In the genomic region with DNA sequence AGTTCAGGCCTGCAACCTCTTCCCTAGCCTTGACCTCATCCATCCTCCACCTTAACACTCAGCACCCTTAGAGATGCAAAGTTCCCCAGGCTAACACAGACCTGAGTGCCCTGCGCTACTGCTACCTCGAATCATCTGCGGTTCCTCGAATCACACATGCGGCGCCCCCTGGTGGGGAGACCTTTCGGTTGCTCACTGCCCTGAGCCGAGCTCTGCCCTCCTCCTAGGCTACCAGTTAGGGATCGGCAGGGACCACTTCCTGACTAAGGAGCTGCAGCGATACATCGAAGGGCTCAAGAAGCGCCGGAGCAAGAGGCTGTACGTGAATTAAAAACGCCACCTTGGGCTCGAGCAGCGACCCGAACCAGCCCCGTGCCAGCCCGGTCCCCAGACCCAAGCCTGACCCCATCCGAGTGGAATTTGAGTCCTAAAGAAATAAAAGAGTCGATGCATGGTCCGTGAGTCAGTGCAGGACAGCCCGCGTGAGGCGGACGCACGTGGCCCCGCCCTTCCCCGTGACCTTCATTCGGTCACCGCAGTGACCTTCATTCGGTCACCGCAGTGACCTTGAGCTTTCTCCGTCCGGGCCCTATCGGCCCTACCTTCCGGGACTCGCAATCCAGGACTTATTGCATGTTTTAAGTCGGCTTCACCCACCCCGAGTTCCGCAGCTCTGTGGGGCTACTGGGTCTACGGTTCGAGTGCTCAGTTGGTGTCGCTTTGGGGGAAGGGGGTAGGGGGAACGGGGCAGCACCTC, we compare ENCODE assay signal across 8 cellular contexts. TPM values are rescaled to one million over a fixed set of nuclear protein-coding genes. Genes with fewer than 3 reads are reported as not detected.
DNase-seq lines count a peak whose midpoint lies in the region; ATAC-seq and TF ChIP-seq lines count a peak whose summit lies in the region.

No MANE protein-coding gene starts in this region.

- H3K27ac ChIP-seq in heart left ventricle (peak overlapping the region; percentile 90 to 98 (median 97)), upper lobe of left lung (peak overlapping the region; percentile 91 to 97 (median 94))

- peak; percentile 96 for TF ChIP-seq CTCF in GM12873 (IDR thresholded peaks at IDR 0.05; ENCODE audit: insufficient read depth, low read depth, low read length, missing control alignments)
- peak; percentile 81 to 94 (median 89) for TF ChIP-seq CTCF in heart left ventricle (IDR thresholded peaks at IDR 0.05)
- peak; percentile 80 to 95 (median 92) for TF ChIP-seq CTCF in upper lobe of left lung (IDR thresholded peaks at IDR 0.05)

- peaks cover 26% of the 10 kb centered on the region for H3K4me1 ChIP-seq in adipocyte (ENCODE audit: control insufficient read depth, insufficient read depth, low read length)
- H3K4me1 ChIP-seq in heart left ventricle: peaks cover 2 to 47% (median 33%) of the 10 kb centered on the region in 12 donors
- peaks cover 30 to 47% (median 43%) of the 10 kb centered on the region in 4 donors for H3K4me1 ChIP-seq in upper lobe of left lung

- H3K36me3 ChIP-seq in adipocyte (ENCODE audit: control insufficient read depth, insufficient read depth, low read length, severe bottlenecking): no peaks in the 10 kb centered on the region
- H3K36me3 ChIP-seq in heart left ventricle: peaks cover 0 to 11% (median 7%) of the 10 kb centered on the region in 9 donors
- H3K36me3 ChIP-seq in upper lobe of left lung: peaks cover 0 to 9% (median 0%) of the 10 kb centered on the region in 4 donors

- DNase-seq in NCI-H1417 treated with DMSO at 0.1 percent for 48 hours (lab: John Stamatoyannopoulos, UW) (peak; percentile 64), SW480 (ENCODE audit: low spot score) (peak; percentile 93), adipocyte (ENCODE audit: low read depth) (peak; percentile 96), heart left ventricle (peak; percentile 91 to 96 (median 94)), posterior cingulate gyrus (peak; percentile 84 to 99 (median 94)), upper lobe of left lung (peak; percentile 91 to 97)

- intact Hi-C loops in heart left ventricle (cut with DNase I): loop anchor here in 9 of 10 donors (1.0 to 10.0 kb wide), 12 partner anchors 19 to 330 kb away; a partner anchor contains a TSS
- intact Hi-C loops in posterior cingulate gyrus (cut with DNase I): loop anchor here (1.0 to 5.0 kb wide), 2 partner anchors 19 to 52 kb away; a partner anchor contains a TSS

- H3K9me3 ChIP-seq in adipocyte (ENCODE audit: control insufficient read depth, low read length) (no peaks in the 10 kb centered on the region), heart left ventricle (no peaks in the 10 kb centered on the region), upper lobe of left lung (no peaks in the 10 kb centered on the region)

- TF ChIP-seq POLR2A in heart left ventricle (IDR thresholded peaks at IDR 0.05): no peak
- TF ChIP-seq POLR2A in upper lobe of left lung (IDR thresholded peaks at IDR 0.05): no peak

- peak overlapping the region; percentile 84 for H3K9ac ChIP-seq in adipocyte (ENCODE audit: low read length)

- ATAC-seq in HG02678 (IDR thresholded peaks at IDR 0.05; ENCODE audit: unreplicated experiment): peak; percentile 33
- peak; percentile 38 to 67 (median 54) for ATAC-seq in heart left ventricle
- peak; percentile 73 to 82 for ATAC-seq in upper lobe of left lung (ENCODE audit: low FRiP score in 2 of 2)

- no peak for TF ChIP-seq EP300 in upper lobe of left lung (IDR thresholded peaks at IDR 0.05)

- WGBS in heart left ventricle, 4 donors: 0 to 1% (median 1%) methylated on average over 37 to 46 of the region's 46 CpGs
- WGBS in upper lobe of left lung, 2 donors: 0 to 1% methylated on average over 27 to 46 of the region's 46 CpGs

- H3K27me3 ChIP-seq in adipocyte (replicated peaks; ENCODE audit: control insufficient read depth, insufficient read depth, low read length) (peaks cover 9% of the 10 kb centered on the region), heart left ventricle (peaks cover 0 to 17% (median 6%) of the 10 kb centered on the region in 9 donors), upper lobe of left lung (peaks cover 0 to 14% (median 9%) of the 10 kb centered on the region in 4 donors)

- H3K4me3 ChIP-seq in adipocyte (ENCODE audit: low read length): peak overlapping the region; percentile 86
- peak overlapping the region; percentile 23 to 93 (median 76) for H3K4me3 ChIP-seq in heart left ventricle
- peak overlapping the region; percentile 46 to 96 (median 87) for H3K4me3 ChIP-seq in upper lobe of left lung

RNA-seq across cellular contexts. Expression of a gene that starts 0.8 kb away (rescaled TPM):
- total RNA-seq in heart left ventricle (100 to 1,000 TPM in 8 of 9 donors, 10 to 100 TPM in 1; 94.0 to 291 (median 145) TPM), upper lobe of left lung (100 to 1,000 TPM in 1 of 6 donors, 10 to 100 TPM in 5; 42.7 to 109 (median 80.6) TPM)
- polyA plus RNA-seq in heart left ventricle: 100 to 1,000 TPM; 217 to 260 TPM

RNA-seq across cellular contexts. Expression of a gene that starts 4.3 kb away (rescaled TPM):
- total RNA-seq in heart left ventricle: not detected
- polyA plus RNA-seq in heart left ventricle: not detected
- 10 to 100 TPM in 1 of 6 donors, 1 to 10 TPM in 1, under 1 TPM in 2, not detected in 2; 0.51 to 62.9 (median 2.5) TPM for total RNA-seq in upper lobe of left lung

RNA-seq across cellular contexts. Expression of a gene that starts 12.9 kb away (rescaled TPM):
- total RNA-seq in heart left ventricle: 100 to 1,000 TPM in 4 of 9 donors, 10 to 100 TPM in 5; 80.0 to 169 (median 95.6) TPM
- 100 to 1,000 TPM; 172 to 186 TPM for polyA plus RNA-seq in heart left ventricle
- total RNA-seq in upper lobe of left lung: 100 to 1,000 TPM; 110 to 215 (median 170) TPM

RNA-seq across cellular contexts. Expression of a gene that starts 13.4 kb away (rescaled TPM):
- total RNA-seq in heart left ventricle: not detected
- polyA plus RNA-seq in heart left ventricle: not detected
- total RNA-seq in upper lobe of left lung: under 1 TPM in 3 of 6 donors, not detected in 3; 0.17 to 0.55 (median 0.26) TPM

RNA-seq across cellular contexts. Expression of a gene that starts 13.4 kb away (rescaled TPM):
- total RNA-seq in heart left ventricle (100 to 1,000 TPM; 220 to 561 (median 290) TPM), upper lobe of left lung (100 to 1,000 TPM; 146 to 493 (median 309) TPM)
- 100 to 1,000 TPM; 385 to 882 TPM for polyA plus RNA-seq in heart left ventricle

Comparison
In these comparisons a context has a peak if more than half of its experiments do, and no peak if none do; other contexts are left out.
1. Peak in every context shown above with its lines: DNase-seq, ATAC-seq, H3K4me3 ChIP-seq and H3K27ac ChIP-seq.